1 cellular context compared by ENCODE assay signal in genomic region chr17:35896011-35896587, GRCh38.
TF ChIP-seq lines count a peak whose summit lies in the region.

No MANE protein-coding gene starts in this region.

TF ChIP-seq in GM12878, 131 proteins besides CTCF, POLR2A, EP300 and RAD21 (continues in another document):
- TF ChIP-seq NFIC (IDR thresholded peaks at IDR 0.05; ENCODE audit: low read depth, low read length) (peak; percentile 73; the same call in 1 of the 2 replicates), TCF12 (IDR thresholded peaks at IDR 0.05; ENCODE audit: low read depth, low read length) (no peak), BRCA1 (IDR thresholded peaks at IDR 0.05; ENCODE audit: low read depth, low read length) (no peak), EGR1 (IDR thresholded peaks at IDR 0.05; ENCODE audit: borderline replicate concordance in 1 of 2, low read depth in 2 of 2, low read length in 2 of 2) (0 out of 3 replicates have a peak, but pooled peaks of 1 of the 2 experiments have one; percentile 13), TBL1XR1 (IDR thresholded peaks at IDR 0.05; ENCODE audit: low read depth, low read length) (no peak), NBN (IDR thresholded peaks at IDR 0.05) (0 out of 2 replicates have a peak, but pooled peaks have one; percentile 18), CBFB (IDR thresholded peaks at IDR 0.05; ENCODE audit: low read depth) (peak; percentile 62; the same call in 1 of the 2 replicates), RUNX3 (IDR thresholded peaks at IDR 0.05; ENCODE audit: low read length) (peak; percentile 94), MTA3 (IDR thresholded peaks at IDR 0.05; ENCODE audit: borderline replicate concordance, low read length) (peak; percentile 81; the same call in 1 of the 2 replicates), FOXM1 (IDR thresholded peaks at IDR 0.05; ENCODE audit: low read depth, low read length) (peak; percentile 46; the same call in 1 of the 2 replicates), BCL11A (IDR thresholded peaks at IDR 0.05; ENCODE audit: low read depth, low read length) (0 out of 2 replicates have a peak, but pooled peaks have one; percentile 4), ZNF274 (IDR thresholded peaks at IDR 0.05; ENCODE audit: insufficient read depth, insufficient read length) (no peak), ZNF687 (IDR thresholded peaks at IDR 0.05) (peak; percentile 85), KLF5 (IDR thresholded peaks at IDR 0.05; ENCODE audit: partially characterized antibody) (no peak), NR2C1 (IDR thresholded peaks at IDR 0.05) (peak; percentile 56; the same call in 1 of the 2 replicates), ZNF217 (IDR thresholded peaks at IDR 0.05) (no peak), USF1 (IDR thresholded peaks at IDR 0.05; ENCODE audit: borderline replicate concordance, extremely low read length, insufficient read depth, low read depth, low read length) (no peak), ZNF384 (IDR thresholded peaks at IDR 0.05; ENCODE audit: borderline replicate concordance, low read depth, low read length) (no peak), BHLHE40 (IDR thresholded peaks at IDR 0.05; ENCODE audit: borderline replicate concordance in 1 of 2, low read depth in 2 of 2, low read length in 1 of 2) (no peak; a peak in 1 of 4 replicates), SKIL (IDR thresholded peaks at IDR 0.05; ENCODE audit: low read depth, poor library complexity, severe bottlenecking) (no peak), MEF2B (IDR thresholded peaks at IDR 0.05; ENCODE audit: partially characterized antibody, poor library complexity, severe bottlenecking) (peak; percentile 38), SUZ12 (IDR thresholded peaks at IDR 0.05; ENCODE audit: unreplicated experiment) (no peak), IKZF2 (IDR thresholded peaks at IDR 0.05) (peak; percentile 85 to 88; a peak in 3 of 4 replicates), SPI1 (IDR thresholded peaks at IDR 0.05; ENCODE audit: borderline replicate concordance, insufficient read depth, low read depth, low read length) (peak; percentile 71; the same call in 1 of the 2 replicates), ZNF622 (IDR thresholded peaks at IDR 0.05) (no peak), NRF1 (conservative IDR thresholded peaks at IDR 0.05; ENCODE audit: low read depth, low read length) (no peak), MEF2A (IDR thresholded peaks at IDR 0.05; ENCODE audit: insufficient read depth, low read depth, low read length) (0 out of 2 replicates have a peak, but pooled peaks have one; percentile 27), TARDBP (IDR thresholded peaks at IDR 0.05; ENCODE audit: borderline replicate concordance) (no peak), RELA (IDR thresholded peaks at IDR 0.05; ENCODE audit: borderline replicate concordance, partially characterized antibody) (no peak), CREB1 (IDR thresholded peaks at IDR 0.05; ENCODE audit: low read depth) (0 out of 2 replicates have a peak, but pooled peaks have one; percentile 25), HSF1 (IDR thresholded peaks at IDR 0.05; ENCODE audit: low read depth, low read length) (no peak), MAX (IDR thresholded peaks at IDR 0.05; ENCODE audit: low read depth, low read length) (no peak), ATF2 (IDR thresholded peaks at IDR 0.05; ENCODE audit: low read length) (no peak), ZBTB4 (CRISPR knock-in tag; IDR thresholded peaks at IDR 0.05) (no peak), EED (IDR thresholded peaks at IDR 0.05; ENCODE audit: low read depth) (peak; percentile 79), PAX5 (IDR thresholded peaks at IDR 0.05; ENCODE audit: borderline replicate concordance, low read depth, low read length) (no peak), DPF2 (IDR thresholded peaks at IDR 0.05) (peak; percentile 81), RELB (IDR thresholded peaks at IDR 0.05; ENCODE audit: low read depth) (peak; percentile 71; the same call in 1 of the 2 replicates), BACH1 (IDR thresholded peaks at IDR 0.05; ENCODE audit: borderline replicate concordance) (no peak), NR2F1 (conservative IDR thresholded peaks at IDR 0.05) (peak; percentile 86)
